8 cellular contexts compared by ENCODE assay signal in genomic region chr6:89828988-89829590, GRCh38. TPM values are rescaled to one million over a fixed set of nuclear protein-coding genes. Genes with fewer than 3 reads are reported as not detected.
DNase-seq lines count a peak whose midpoint lies in the region; ATAC-seq and TF ChIP-seq lines count a peak whose summit lies in the region.

No MANE protein-coding gene starts in this region.

- H3K9me3 ChIP-seq in SJCRH30 (replicated peaks) (no peaks in the 10 kb centered on the region), mucosa of descending colon (no peaks in the 10 kb centered on the region), aorta (ENCODE audit: control insufficient read depth, low read length) (no peaks in the 10 kb centered on the region)

- H3K36me3 ChIP-seq in SJCRH30 (peaks cover 16% of the 10 kb centered on the region), mucosa of descending colon (ENCODE audit: low read depth) (no peaks in the 10 kb centered on the region), aorta (ENCODE audit: control insufficient read depth in 1 of 2, insufficient read depth in 2 of 2, low read length in 1 of 2) (no peaks in the 10 kb centered on the region)

- intact Hi-C loops in dorsolateral prefrontal cortex (cut with DNase I): loop anchor here (10.0 kb wide), 2 partner anchors 194 to 756 kb away; partner anchors contain the start of genes LYRM2 (in 1 of the 2) and MAP3K7 (in 1 of the 2)
- intact Hi-C loops in mucosa of descending colon (cut with DNase I, micrococcal nuclease): no loop called here
- intact Hi-C loops in aorta (cut with DNase I): loop anchor here in 1 of 2 donors (10.0 kb wide), 1 partner anchor 756 kb away; the partner anchor contains the start of gene MAP3K7

- ATAC-seq in GM19463 (IDR thresholded peaks at IDR 0.05; ENCODE audit: unreplicated experiment) (peak; percentile 27), HG03442 (IDR thresholded peaks at IDR 0.05; ENCODE audit: unreplicated experiment) (peak; percentile 30), mucosa of descending colon (peak; percentile 42), aorta (ENCODE audit: low FRiP score) (peak; percentile 39)

- DNase-seq in DMS53 treated with DMSO at 0.1 percent for 48 hours (lab: John Stamatoyannopoulos, UW; ENCODE audit: unreplicated experiment): peak; percentile 60
- DNase-seq in SJCRH30: peak in 1 of 2 experiments; percentile 15
- DNase-seq in dorsolateral prefrontal cortex: no peak
- DNase-seq in mucosa of descending colon: peak; percentile 50 to 60 (median 55)
- no peak for DNase-seq in aorta
- DNase-seq in HuH-7.5 (ENCODE audit: low spot score): no peak

- no peaks in the 10 kb centered on the region for H3K27me3 ChIP-seq in SJCRH30
- H3K27me3 ChIP-seq in dorsolateral prefrontal cortex: no peaks in the 10 kb centered on the region
- H3K27me3 ChIP-seq in aorta (ENCODE audit: control insufficient read depth in 1 of 2, insufficient read depth in 2 of 2, low read length in 1 of 2): no peaks in the 10 kb centered on the region

- H3K27ac ChIP-seq in SJCRH30 (peak overlapping the region; percentile 12), dorsolateral prefrontal cortex (peak overlapping the region in 48 of 59 donors; percentile 0 to 85 (median 61)), aorta (ENCODE audit: low read depth in 1 of 2, low read length in 2 of 2) (peak overlapping the region; percentile 68 to 95)

- H3K4me3 ChIP-seq in SJCRH30: peak overlapping the region; percentile 95
- peak overlapping the region; percentile 63 to 99 (median 91) for H3K4me3 ChIP-seq in dorsolateral prefrontal cortex
- H3K4me3 ChIP-seq in mucosa of descending colon: peak overlapping the region; percentile 56
- H3K4me3 ChIP-seq in aorta (ENCODE audit: low read length in 2 of 2): peak overlapping the region; percentile 58 to 65

- WGBS in aorta, 2 donors: 3 to 8% methylated on average over 22 of the region's 22 CpGs

- TF ChIP-seq CTCF in dorsolateral prefrontal cortex (IDR thresholded peaks at IDR 0.05 in 54 of 56, conservative IDR thresholded peaks at IDR 0.05 in 2 of 56; ENCODE audit: low read depth in 1 of 56, partially characterized antibody in 56 of 56) (no peak), mucosa of descending colon (IDR thresholded peaks at IDR 0.05) (no peak)

- peaks cover 4% of the 10 kb centered on the region for H3K4me1 ChIP-seq in SJCRH30
- H3K4me1 ChIP-seq in mucosa of descending colon (ENCODE audit: low read depth): peaks cover 9% of the 10 kb centered on the region
- H3K4me1 ChIP-seq in aorta (ENCODE audit: control insufficient read depth in 1 of 2, insufficient read depth in 2 of 2, low read length in 2 of 2): peaks cover 1 to 3% of the 10 kb centered on the region in 2 donors

RNA-seq across cellular contexts. Expression of gene CASP8AP2, which starts 0.6 kb away (rescaled TPM):
- total RNA-seq in SJCRH30 (2014; rRNA removed; shearing (Covaris generic)): 27.6 and 34.0 TPM in 2 replicates
- total RNA-seq in dorsolateral prefrontal cortex: 10 to 100 TPM; 19.0 to 31.0 (median 24.1) TPM
- 10 to 100 TPM; 11.7 to 23.3 (median 15.7) TPM for total RNA-seq in mucosa of descending colon
- total RNA-seq in aorta: 10 to 100 TPM; 16.3 to 20.6 TPM
- 1 to 10 TPM; 7.1 to 7.9 TPM for polyA plus RNA-seq in aorta

RNA-seq across cellular contexts. Expression of gene MDN1, which starts 9.5 kb away (rescaled TPM):
- total RNA-seq in SJCRH30 (2014; rRNA removed; shearing (Covaris generic)): 44.8 and 48.6 TPM in 2 replicates
- 10 to 100 TPM; 51.0 to 84.3 (median 67.6) TPM for total RNA-seq in dorsolateral prefrontal cortex
- total RNA-seq in mucosa of descending colon: 10 to 100 TPM; 23.6 to 37.8 (median 32.5) TPM
- 10 to 100 TPM; 30.8 to 37.1 TPM for total RNA-seq in aorta
- polyA plus RNA-seq in aorta: 10 to 100 TPM; 10.1 to 14.8 TPM

Comparison
In these comparisons a context has a peak if more than half of its experiments do, and no peak if none do; other contexts are left out.
1. DNase-seq: peak in DMS53 treated with DMSO at 0.1 percent for 48 hours (single experiment) and mucosa of descending colon (3 of 3); none in dorsolateral prefrontal cortex (0 of 10), aorta (0 of 2) and HuH-7.5 (single experiment).
2. H3K27ac ChIP-seq: peak in every context shown above with its lines; median percentile 82 in aorta; 61 in dorsolateral prefrontal cortex; 12 in SJCRH30.
3. intact Hi-C loops: an anchor here in dorsolateral prefrontal cortex (10.0 kb wide); none called in mucosa of descending colon.
4. Peak in every context shown above with its lines, with median percentiles within 50 percentile points of each other: ATAC-seq and H3K4me3 ChIP-seq.